Comparison of ENCODE assay signal across 12 cellular contexts in genomic region chr14:64191756-64192155, GRCh38.
DNase-seq lines count a peak whose midpoint lies in the region; ATAC-seq and TF ChIP-seq lines count a peak whose summit lies in the region.
"Had no signal": no experiment of that assay in that cellular context is flagged by ENCODE, and none has a peak within 500 bp of the region (broad histone marks: within the 10 kb centered on the region; RNA-seq: fewer than 3 reads in every experiment).

No MANE protein-coding gene starts in this region.

- ATAC-seq in HG02970 (IDR thresholded peaks at IDR 0.05; ENCODE audit: low FRiP score, unreplicated experiment), result no peak
- ATAC-seq: stimulated activated naive B cell treated with anti-CD40 and anti-IgM and Interleukin-4, amounts not matched to agents 10 μg/mL and 1 μg/mL and 100 μg/mL, for 72 hours had no signal

- no peak overlapping the region for H3K4me3 ChIP-seq in AG10803 (ENCODE audit: low read length)

- TF ChIP-seq CTCF in AG10803 (conservative IDR thresholded peaks at IDR 0.05; ENCODE audit: low read length), result no peak

- DNase-seq in AG10803 (ENCODE audit: low read depth), result peak; percentile 76
- peak; percentile 88 for DNase-seq in HT1080 (ENCODE audit: low read depth)
- DNase-seq in brain pericyte (ENCODE audit: low read depth, low spot score), result peak; percentile 33
- peak; percentile 23 for DNase-seq in kidney glomerular epithelial cell (lab: John Stamatoyannopoulos, UW)
- no peak for DNase-seq in NCI-H1694 (lab: John Stamatoyannopoulos, UW)
- DNase-seq in GOT3 (lab: John Stamatoyannopoulos, UW), result no peak
- DNase-seq in NCI-H446 treated with DMSO at 0.1 percent for 48 hours (lab: John Stamatoyannopoulos, UW), result no peak
- DNase-seq: activated CD4-positive, CD25-positive, alpha-beta regulatory T cell; NCI-H2081 treated with DMSO at 0.1 percent for 48 hours; RPMI8226; stimulated activated naive B cell treated with anti-CD40 and anti-IgM and Interleukin-4, amounts not matched to agents 10 μg/mL and 1 μg/mL and 100 μg/mL, for 72 hours had no signal

Comparison
In these comparisons a context has a peak if more than half of its experiments do, and no peak if none do; other contexts are left out.
1. DNase-seq: peak in AG10803 (single experiment), HT1080 (single experiment), brain pericyte (single experiment) and kidney glomerular epithelial cell (single experiment); none in NCI-H1694 (single experiment), GOT3 (single experiment) and NCI-H446 treated with DMSO at 0.1 percent for 48 hours (single experiment).